Comparison of ENCODE assay signal across 1 cellular context in genomic region chr19:39846176-39846677, GRCh38.
TF ChIP-seq lines count a peak whose summit lies in the region.

FBL (minus strand) TSS chr19:39846379; CDS start chr19:39846300, 79 bp downstream.

TF ChIP-seq in H1, 55 proteins besides CTCF, POLR2A, EP300 and RAD21 (continued from another document):
- TF ChIP-seq E2F6 (IDR thresholded peaks at IDR 0.05) (peak; percentile 43; the same call in 1 of the 2 replicates), CBX8 (IDR thresholded peaks at IDR 0.05; ENCODE audit: borderline replicate concordance, low read depth, low read length) (no peak), ASH2L (IDR thresholded peaks at IDR 0.05; ENCODE audit: low read length) (peak; percentile 77), KDM4A (IDR thresholded peaks at IDR 0.05; ENCODE audit: low read depth, low read length, severe bottlenecking) (peak; percentile 4), MAFK (IDR thresholded peaks at IDR 0.05; ENCODE audit: low read depth, low read length) (no peak), BCL11A (IDR thresholded peaks at IDR 0.05; ENCODE audit: low read depth in 2 of 2, low read length in 2 of 2) (no peak), TCF12 (IDR thresholded peaks at IDR 0.05; ENCODE audit: low read depth, low read length) (no peak), JUND (IDR thresholded peaks at IDR 0.05; ENCODE audit: low read length) (no peak), YY1 (IDR thresholded peaks at IDR 0.05; ENCODE audit: low read depth, low read length) (0 out of 2 replicates have a peak, but pooled peaks have one; percentile 1), GTF2F1 (IDR thresholded peaks at IDR 0.05; ENCODE audit: borderline replicate concordance, low read depth, low read length) (no peak), RXRA (IDR thresholded peaks at IDR 0.05; ENCODE audit: insufficient read depth, low read depth, low read length) (no peak), POLR2AphosphoS5 (IDR thresholded peaks at IDR 0.05; ENCODE audit: low read depth, low read length) (no peak; the same call in 1 of the 2 replicates), CBX5 (IDR thresholded peaks at IDR 0.05; ENCODE audit: low read depth, low read length) (no peak), KDM5A (IDR thresholded peaks at IDR 0.05; ENCODE audit: low read length) (no peak), SAP30 (IDR thresholded peaks at IDR 0.05; ENCODE audit: insufficient read depth, insufficient replicate concordance, low read length) (no peak), TBP (IDR thresholded peaks at IDR 0.05; ENCODE audit: low read depth, low read length) (peak; percentile 56; the same call in 1 of the 2 replicates), USF2 (IDR thresholded peaks at IDR 0.05; ENCODE audit: low read length) (no peak), ATF2 (IDR thresholded peaks at IDR 0.05; ENCODE audit: low read length) (no peak), TEAD4 (IDR thresholded peaks at IDR 0.05; ENCODE audit: low read depth, low read length) (no peak), SP2 (IDR thresholded peaks at IDR 0.05; ENCODE audit: low read length) (no peak), CHD1 (IDR thresholded peaks at IDR 0.05; ENCODE audit: low read depth, low read length) (no peak), RNF2 (IDR thresholded peaks at IDR 0.05; ENCODE audit: borderline replicate concordance, low read depth, low read length, missing control alignments, poor library complexity, severe bottlenecking) (no peak), CHD2 (IDR thresholded peaks at IDR 0.05; ENCODE audit: low read length) (no peak), CEBPB (IDR thresholded peaks at IDR 0.05; ENCODE audit: low read depth, low read length) (no peak), TAF1 (IDR thresholded peaks at IDR 0.05; ENCODE audit: low read depth, low read length) (peak; percentile 74), MAX (IDR thresholded peaks at IDR 0.05) (peak; percentile 81), SP4 (IDR thresholded peaks at IDR 0.05; ENCODE audit: low read length) (no peak; the same call in 1 of the 2 replicates), SIN3A (conservative IDR thresholded peaks at IDR 0.05 in 1 of 2, IDR thresholded peaks at IDR 0.05 in 1 of 2; ENCODE audit: low read depth in 1 of 2, low read length in 2 of 2) (0 out of 4 replicates have a peak, but pooled peaks of 1 of the 2 experiments have one; percentile 69), KDM1A (IDR thresholded peaks at IDR 0.05; ENCODE audit: borderline replicate concordance, low read length) (0 out of 2 replicates have a peak, but pooled peaks have one; percentile 16)
